21 cellular contexts compared by ENCODE assay signal in the genomic region with DNA sequence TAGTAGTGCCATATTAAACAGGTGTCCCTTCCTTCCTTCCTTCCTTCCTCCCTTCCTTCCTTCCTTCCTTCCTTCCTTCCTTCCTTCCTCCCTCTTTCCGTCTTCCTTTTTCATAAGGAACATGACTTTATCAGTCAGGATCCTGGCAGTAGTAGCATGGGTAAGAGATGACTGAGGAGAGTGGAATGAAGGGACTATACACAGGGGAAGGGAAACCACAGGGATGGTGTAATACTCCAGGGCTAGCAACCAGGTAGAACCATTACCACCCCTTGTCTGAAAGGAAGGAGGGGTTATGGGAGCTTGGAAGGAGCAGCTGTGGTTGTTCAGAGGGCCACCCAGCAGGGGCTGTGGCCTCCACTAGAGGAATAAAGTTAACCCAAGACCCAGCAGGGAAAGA. TPM values are rescaled to one million over a fixed set of nuclear protein-coding genes. Genes with fewer than 3 reads are reported as not detected.
DNase-seq lines count a peak whose midpoint lies in the region; ATAC-seq and TF ChIP-seq lines count a peak whose summit lies in the region.
"Had no signal": no experiment of that assay in that cellular context is flagged by ENCODE, and none has a peak within 500 bp of the region (broad histone marks: within the 10 kb centered on the region; RNA-seq: fewer than 3 reads in every experiment).

No MANE protein-coding gene starts in this region.

- peaks cover 3% of the 10 kb centered on the region for H3K9me3 Mint-ChIP-seq in activated CD4-positive, alpha-beta memory T cell treated with anti-CD3 and anti-CD28 coated beads for 36 hours
- H3K9me3 Mint-ChIP-seq: stimulated activated effector memory CD8-positive, alpha-beta T cell treated with anti-CD3 and anti-CD28 coated beads, Interleukin-12 subunit alpha, Interleukin-12 subunit beta, amount 100 ng/mL, for 72 hours had no signal

- ATAC-seq in upper lobe of right lung: peak; percentile 22
- ATAC-seq: body of pancreas; CD8-positive, alpha-beta T cell; gastrocnemius medialis; GM23338; Panc1; stimulated activated effector memory CD8-positive, alpha-beta T cell treated with anti-CD3 and anti-CD28 coated beads, Interleukin-12 subunit alpha, Interleukin-12 subunit beta, amount 100 ng/mL, for 72 hours had no signal

- peaks cover 21% of the 10 kb centered on the region for H3K27me3 Mint-ChIP-seq in activated CD4-positive, alpha-beta memory T cell treated with anti-CD3 and anti-CD28 coated beads for 36 hours

- no peaks in the 10 kb centered on the region for H3K4me1 Mint-ChIP-seq in activated CD4-positive, alpha-beta memory T cell treated with anti-CD3 and anti-CD28 coated beads for 36 hours (ENCODE audit: low read depth)
- H3K4me1 Mint-ChIP-seq: stimulated activated effector memory CD8-positive, alpha-beta T cell treated with anti-CD3 and anti-CD28 coated beads, Interleukin-12 subunit alpha, Interleukin-12 subunit beta, amount 100 ng/mL, for 72 hours had no signal

- DNase-seq in SKM-1 treated with dmso at 0.1 percent for 144 hours (lab: John Stamatoyannopoulos, UW; ENCODE audit: unreplicated experiment) (peak; percentile 38), SKM-1 (lab: John Stamatoyannopoulos, UW; ENCODE audit: unreplicated experiment) (no peak), SK-N-MC (ENCODE audit: low read depth, low spot score) (no peak), fibroblast of pulmonary artery (ENCODE audit: low read depth) (peak; percentile 19), upper lobe of right lung (no peak), GM19238 (ENCODE audit: insufficient read length, low spot score) (no peak)
- no peak for DNase-seq in activated CD4-positive, alpha-beta memory T cell treated with anti-CD3 and anti-CD28 coated beads for 36 hours
- no peak for DNase-seq in stimulated activated CD8-positive, alpha-beta memory T cell treated with anti-CD3 and anti-CD28 coated beads, Interleukin-4, amount 100 ng/mL, for 48 hours
- DNase-seq: activated naive CD4-positive, alpha-beta T cell; body of pancreas; CD8-positive, alpha-beta T cell; DMS79; gastrocnemius medialis; NCI-H1417; NCI-H82; tibial artery had no signal

- H3K27ac Mint-ChIP-seq in activated CD4-positive, alpha-beta memory T cell treated with anti-CD3 and anti-CD28 coated beads for 36 hours: no peak overlapping the region
- H3K27ac Mint-ChIP-seq: CD8-positive, alpha-beta T cell; GM23338; stimulated activated effector memory CD8-positive, alpha-beta T cell treated with anti-CD3 and anti-CD28 coated beads, Interleukin-12 subunit alpha, Interleukin-12 subunit beta, amount 100 ng/mL, for 72 hours had no signal

- intact Hi-C loops in upper lobe of right lung (cut with DNase I): no loop called here
- intact Hi-C loops in activated CD4-positive, alpha-beta memory T cell treated with anti-CD3 and anti-CD28 coated beads for 36 hours (cut with micrococcal nuclease): no loop called here

- H3K4me3 Mint-ChIP-seq in activated CD4-positive, alpha-beta memory T cell treated with anti-CD3 and anti-CD28 coated beads for 36 hours: no peak overlapping the region
- H3K4me3 Mint-ChIP-seq: CD8-positive, alpha-beta T cell; GM23338; stimulated activated effector memory CD8-positive, alpha-beta T cell treated with anti-CD3 and anti-CD28 coated beads, Interleukin-12 subunit alpha, Interleukin-12 subunit beta, amount 100 ng/mL, for 72 hours had no signal

- no peak overlapping the region for H3K4me3 ChIP-seq in SK-N-MC
- no peak overlapping the region for H3K4me3 ChIP-seq in fibroblast of pulmonary artery (replicated peaks; ENCODE audit: low read depth, low read length)
- no peak overlapping the region for H3K4me3 ChIP-seq in upper lobe of right lung
- H3K4me3 ChIP-seq: A549, body of pancreas, coronary artery, gastrocnemius medialis, GM23338, tibial artery had no signal

- peaks cover 4% of the 10 kb centered on the region for H3K36me3 Mint-ChIP-seq in activated CD4-positive, alpha-beta memory T cell treated with anti-CD3 and anti-CD28 coated beads for 36 hours
- H3K36me3 Mint-ChIP-seq: CD8-positive, alpha-beta T cell; stimulated activated effector memory CD8-positive, alpha-beta T cell treated with anti-CD3 and anti-CD28 coated beads, Interleukin-12 subunit alpha, Interleukin-12 subunit beta, amount 100 ng/mL, for 72 hours had no signal

- no peaks in the 10 kb centered on the region for H3K4me1 ChIP-seq in upper lobe of right lung
- H3K4me1 ChIP-seq: A549, body of pancreas, gastrocnemius medialis, tibial artery had no signal

- no peak overlapping the region for H3K9ac ChIP-seq in SK-N-MC (ENCODE audit: insufficient read length)

- H3K36me3 ChIP-seq in SK-N-MC (ENCODE audit: insufficient read depth, low read length) (no peaks in the 10 kb centered on the region), upper lobe of right lung (no peaks in the 10 kb centered on the region)
- H3K36me3 ChIP-seq: gastrocnemius medialis, tibial artery had no signal

- H3K9me3 ChIP-seq in SK-N-MC (ENCODE audit: low read depth, low read length) (no peaks in the 10 kb centered on the region; the same call in 1 of the 2 replicates), upper lobe of right lung (no peaks in the 10 kb centered on the region)
- H3K9me3 ChIP-seq: body of pancreas, gastrocnemius medialis, tibial artery had no signal

- POLR2A ChIA-PET in activated CD4-positive, alpha-beta memory T cell treated with anti-CD3 and anti-CD28 coated beads for 36 hours (lab: Charles Lee): no interaction called here

- peak overlapping the region; percentile 57; the same call in 1 of the 2 replicates for H3K27ac ChIP-seq in SK-N-MC
- H3K27ac ChIP-seq in upper lobe of right lung: no peak overlapping the region
- H3K27ac ChIP-seq: A549, body of pancreas, coronary artery, gastrocnemius medialis, tibial artery had no signal

- CTCF ChIA-PET in activated CD4-positive, alpha-beta memory T cell treated with anti-CD3 and anti-CD28 coated beads for 36 hours (lab: Charles Lee): no interaction called here

- H3K27me3 ChIP-seq in upper lobe of right lung: peaks cover 7% of the 10 kb centered on the region
- H3K27me3 ChIP-seq: body of pancreas had no signal

- TF ChIP-seq CTCF in fibroblast of pulmonary artery (IDR thresholded peaks at IDR 0.05; ENCODE audit: low read length, missing control alignments) (no peak), upper lobe of right lung (IDR thresholded peaks at IDR 0.05) (no peak)

RNA-seq across cellular contexts. Expression of a gene that starts 23.2 kb away (rescaled TPM):
- 49.1 TPM for total RNA-seq in upper lobe of right lung
- total RNA-seq in activated CD4-positive, alpha-beta memory T cell treated with anti-CD3 and anti-CD28 coated beads for 36 hours: 10 to 100 TPM; 55.6 to 64.9 TPM

Comparison
In these comparisons a context has a peak if more than half of its experiments do, and no peak if none do; other contexts are left out.
1. DNase-seq: peak in SKM-1 treated with dmso at 0.1 percent for 144 hours (single experiment) and fibroblast of pulmonary artery (single experiment); none in SKM-1 (single experiment), SK-N-MC (single experiment), upper lobe of right lung (single experiment), GM19238 (single experiment), activated CD4-positive, alpha-beta memory T cell treated with anti-CD3 and anti-CD28 coated beads for 36 hours (single experiment) and stimulated activated CD8-positive, alpha-beta memory T cell treated with anti-CD3 and anti-CD28 coated beads, Interleukin-4, amount 100 ng/mL, for 48 hours (single experiment).